Comparison of ENCODE assay signal across 19 cellular contexts in genomic region chr3:31947671-31948091, GRCh38. TPM values are rescaled to one million over a fixed set of nuclear protein-coding genes. Genes with fewer than 3 reads are reported as not detected.
DNase-seq lines count a peak whose midpoint lies in the region; ATAC-seq and TF ChIP-seq lines count a peak whose summit lies in the region.
"Had no signal": no experiment of that assay in that cellular context is flagged by ENCODE, and none has a peak within 500 bp of the region (broad histone marks: within the 10 kb centered on the region; RNA-seq: fewer than 3 reads in every experiment).

No MANE protein-coding gene starts in this region.

- CTCF ChIA-PET in Panc1 (lab: Charles Lee): no interaction called here

- peaks cover 10% of the 10 kb centered on the region for H3K9me3 Mint-ChIP-seq in stimulated activated memory B cell treated with anti-CD40 and anti-IgM and Interleukin-4, amounts not matched to agents 10 μg/mL and 1 μg/mL and 100 μg/mL, for 72 hours
- H3K9me3 Mint-ChIP-seq: dendritic cell treated with granulocyte-macrophage colony-stimulating factor and Interleukin-4, amounts not matched to agents 40 ng/mL and 50 ng/mL, for 4 days; neural progenitor cell had no signal

- TF ChIP-seq POLR2A in Peyer's patch (IDR thresholded peaks at IDR 0.05) (no peak), ovary (IDR thresholded peaks at IDR 0.05) (no peak)

- intact Hi-C loops in Panc1 (cut with micrococcal nuclease; ENCODE audit: unreplicated experiment): no loop called here
- intact Hi-C loops in ovary (cut with DNase I): no loop called here

- TF ChIP-seq EP300 in ovary (IDR thresholded peaks at IDR 0.05): no peak

- no peaks in the 10 kb centered on the region for H3K27me3 ChIP-seq in Panc1 (ENCODE audit: control insufficient read depth, insufficient read depth, low read length)
- H3K27me3 ChIP-seq in foreskin keratinocyte: no peaks in the 10 kb centered on the region
- no peaks in the 10 kb centered on the region for H3K27me3 ChIP-seq in Peyer's patch
- H3K27me3 ChIP-seq in ovary: no peaks in the 10 kb centered on the region
- H3K27me3 ChIP-seq: neural progenitor cell had no signal

- H3K4me1 Mint-ChIP-seq in stimulated activated memory B cell treated with anti-CD40 and anti-IgM and Interleukin-4, amounts not matched to agents 10 μg/mL and 1 μg/mL and 100 μg/mL, for 72 hours: peaks cover 74% of the 10 kb centered on the region

- 69 to 73% (median 69%) methylated on average over 6 of the region's 6 CpGs for WGBS in ovary, 3 donors

- H3K4me3 Mint-ChIP-seq in stimulated activated memory B cell treated with anti-CD40 and anti-IgM and Interleukin-4, amounts not matched to agents 10 μg/mL and 1 μg/mL and 100 μg/mL, for 72 hours: peak overlapping the region; percentile 61
- H3K4me3 Mint-ChIP-seq: dendritic cell treated with granulocyte-macrophage colony-stimulating factor and Interleukin-4, amounts not matched to agents 40 ng/mL and 50 ng/mL, for 4 days; neural progenitor cell had no signal

- H3K27ac ChIP-seq in Panc1 (ENCODE audit: low read length): peak overlapping the region; percentile 29; the same call in 1 of the 2 replicates
- peak overlapping the region; percentile 48 for H3K27ac ChIP-seq in foreskin keratinocyte
- H3K27ac ChIP-seq in Peyer's patch: peak overlapping the region in 2 of 4 donors; percentile 66 to 71
- no peak overlapping the region for H3K27ac ChIP-seq in ovary
- H3K27ac ChIP-seq: neural progenitor cell had no signal

- H3K4me1 ChIP-seq in Panc1 (ENCODE audit: control insufficient read depth, insufficient read depth, low read length): peaks cover 23% of the 10 kb centered on the region
- peaks cover 28% of the 10 kb centered on the region for H3K4me1 ChIP-seq in foreskin keratinocyte
- H3K4me1 ChIP-seq in Peyer's patch: peaks cover 0 to 7% (median 1%) of the 10 kb centered on the region in 4 donors
- no peaks in the 10 kb centered on the region for H3K4me1 ChIP-seq in ovary (ENCODE audit: insufficient read depth)
- H3K4me1 ChIP-seq: neural progenitor cell had no signal

- no peak overlapping the region for H3K4me3 ChIP-seq in Panc1 (ENCODE audit: low read depth in 2 of 2, low read length in 2 of 2)
- H3K4me3 ChIP-seq in Peyer's patch: no peak overlapping the region
- H3K4me3 ChIP-seq in ovary: no peak overlapping the region
- H3K4me3 ChIP-seq: neural progenitor cell had no signal

- in situ Hi-C loops in Panc1 (cut with HindIII; ENCODE audit: low pct_unique_long_range_greater_than_20kb, low sequenced_read_pairs): no loop called here

- DNase-seq in ELR (ENCODE audit: low read depth) (peak; percentile 19), Panc1 (ENCODE audit: low read depth, low spot score) (no peak), foreskin keratinocyte (peak; percentile 66 to 83), Peyer's patch (no peak), ovary (no peak), SK-N-DZ (ENCODE audit: low spot score) (no peak), HK-2 (ENCODE audit: unreplicated experiment) (no peak)
- DNase-seq: activated CD8-positive, alpha-beta memory T cell treated with anti-CD3 and anti-CD28 coated beads, Interleukin-2, amount 50 U/mL, for 48 hours; activated naive CD4-positive, alpha-beta T cell treated with Interleukin-2 at 50 U/mL for 16 hours; AML-193; DMS79; mesenchymal stem cell; NCI-H1092 treated with DMSO at 0.1 percent for 48 hours; NCI-H82; Right ventricle myocardium superior; substantia nigra had no signal

- H3K27me3 Mint-ChIP-seq in stimulated activated memory B cell treated with anti-CD40 and anti-IgM and Interleukin-4, amounts not matched to agents 10 μg/mL and 1 μg/mL and 100 μg/mL, for 72 hours: no peaks in the 10 kb centered on the region
- H3K27me3 Mint-ChIP-seq: dendritic cell treated with granulocyte-macrophage colony-stimulating factor and Interleukin-4, amounts not matched to agents 40 ng/mL and 50 ng/mL, for 4 days had no signal

- H3K36me3 ChIP-seq in Panc1 (ENCODE audit: control insufficient read depth, insufficient read depth, low read length) (no peaks in the 10 kb centered on the region), Peyer's patch (no peaks in the 10 kb centered on the region), ovary (no peaks in the 10 kb centered on the region)
- H3K36me3 ChIP-seq: neural progenitor cell had no signal

- POLR2A ChIA-PET in Panc1 (lab: Charles Lee): no interaction called here

- ATAC-seq in Panc1 (peak; percentile 12; the same call in 1 of the 2 replicates), foreskin keratinocyte (peak; percentile 83)
- peak; percentile 40 for ATAC-seq in stimulated activated memory B cell treated with anti-CD40 and anti-IgM and Interleukin-4, amounts not matched to agents 10 μg/mL and 1 μg/mL and 100 μg/mL, for 72 hours

- no TSS peak for BruUV-seq in Panc1 (replicated peaks; lab: Mats Ljungman, UMichigan)

- peaks cover 23% of the 10 kb centered on the region for H3K36me3 Mint-ChIP-seq in stimulated activated memory B cell treated with anti-CD40 and anti-IgM and Interleukin-4, amounts not matched to agents 10 μg/mL and 1 μg/mL and 100 μg/mL, for 72 hours
- H3K36me3 Mint-ChIP-seq: neural progenitor cell had no signal

- H3K9me3 ChIP-seq in Panc1 (ENCODE audit: control insufficient read depth, insufficient read depth, low read depth, low read length) (peaks cover 10% of the 10 kb centered on the region; the same call in 1 of the 2 replicates), Peyer's patch (no peaks in the 10 kb centered on the region), ovary (no peaks in the 10 kb centered on the region)

- H3K27ac Mint-ChIP-seq in stimulated activated memory B cell treated with anti-CD40 and anti-IgM and Interleukin-4, amounts not matched to agents 10 μg/mL and 1 μg/mL and 100 μg/mL, for 72 hours: peak overlapping the region; percentile 93
- H3K27ac Mint-ChIP-seq: dendritic cell treated with granulocyte-macrophage colony-stimulating factor and Interleukin-4, amounts not matched to agents 40 ng/mL and 50 ng/mL, for 4 days; neural progenitor cell had no signal

- TF ChIP-seq CTCF in Panc1 (IDR thresholded peaks at IDR 0.05) (no peak), foreskin keratinocyte (conservative IDR thresholded peaks at IDR 0.05) (no peak), Peyer's patch (IDR thresholded peaks at IDR 0.05) (no peak), ovary (IDR thresholded peaks at IDR 0.05) (no peak)

RNA-seq across cellular contexts. Expression of gene OSBPL10, which starts 33.4 kb away (rescaled TPM):
- total RNA-seq in Panc1 (2021; ENCODE audit: unreplicated experiment) (88.1 TPM), foreskin keratinocyte (57.2 and 58.2 TPM in 2 replicates), Peyer's patch (100 to 1,000 TPM in 1 of 4 donors, 10 to 100 TPM in 3; 18.5 to 128 (median 60.5) TPM), ovary (10 to 100 TPM in 5 of 7 donors, 1 to 10 TPM in 2; 8.6 to 36.6 (median 11.4) TPM)
- 65.0 TPM for polyA plus RNA-seq in Panc1 (2012; ENCODE audit: insufficient read length)
- polyA plus RNA-seq in foreskin keratinocyte (18.2 and 20.1 TPM in 2 replicates), ovary (1 to 10 TPM; 2.5 to 8.5 TPM)
- 12.7 and 17.6 TPM in 2 replicates for polyA plus RNA-seq in SK-N-DZ (2014; cell fraction: cytosol; rRNA removed)
- polyA plus RNA-seq in SK-N-DZ (2014; cell fraction: nucleus; rRNA removed): 10.8 and 14.3 TPM in 2 replicates

RNA-seq across cellular contexts. Expression of gene ZNF860, which starts 33.9 kb away (rescaled TPM):
- total RNA-seq in Panc1 (2021; ENCODE audit: unreplicated experiment) (8.9 TPM), foreskin keratinocyte (7.9 and 9.4 TPM in 2 replicates), Peyer's patch (10 to 100 TPM in 1 of 4 donors, under 1 TPM in 1, not detected in 2; 0.80 to 10.7 TPM), ovary (1 to 10 TPM in 4 of 7 donors, under 1 TPM in 3; 0.36 to 1.6 (median 1.1) TPM)
- polyA plus RNA-seq in Panc1 (2012; ENCODE audit: insufficient read length): 7.2 TPM
- polyA plus RNA-seq in foreskin keratinocyte (1.4 and 1.5 TPM in 2 replicates), ovary (1 to 10 TPM in 1 of 2 donors, under 1 TPM in 1; 0.28 to 1.1 TPM)
- not detected in 2 replicates for polyA plus RNA-seq in SK-N-DZ (2014; cell fraction: cytosol; rRNA removed)
- not detected in 2 replicates for polyA plus RNA-seq in SK-N-DZ (2014; cell fraction: nucleus; rRNA removed)

Comparison
In these comparisons a context has a peak if more than half of its experiments do, and no peak if none do; other contexts are left out.
1. DNase-seq: peak in ELR (single experiment) and foreskin keratinocyte (2 of 2); none in Panc1 (single experiment), Peyer's patch (0 of 3), ovary (0 of 5), SK-N-DZ (single experiment) and HK-2 (single experiment).
2. ATAC-seq: peak in every context shown above with its lines; median percentile 83 in foreskin keratinocyte; 40 in stimulated activated memory B cell treated with anti-CD40 and anti-IgM and Interleukin-4, amounts not matched to agents 10 μg/mL and 1 μg/mL and 100 μg/mL, for 72 hours; 12 in Panc1.
3. H3K27ac ChIP-seq: peak in Panc1 (single experiment) and foreskin keratinocyte (single experiment); none in ovary (0 of 2).